In genomic region chr6:53326372-53327016, GRCh38 we compare ENCODE assay signal across 10 cellular contexts. TPM values are rescaled to one million over a fixed set of nuclear protein-coding genes. Genes with fewer than 3 reads are reported as not detected.
A peak's percentile ranks its signal among the peaks of the same experiment; 100 is the strongest.
DNase-seq lines count a peak whose midpoint lies in the region; ATAC-seq and TF ChIP-seq lines count a peak whose summit lies in the region.
"Had no signal": no experiment of that assay in that cellular context is flagged by ENCODE, and none has a peak within 500 bp of the region (broad histone marks: within the 10 kb centered on the region; RNA-seq: fewer than 3 reads in every experiment).

No MANE protein-coding gene starts in this region.

- peak overlapping the region; percentile 72 to 85 (median 78) for H3K27ac ChIP-seq in adrenal gland
- H3K27ac ChIP-seq in right cardiac atrium (ENCODE audit: low read length), result peak overlapping the region; percentile 91
- peak overlapping the region; percentile 54 for H3K27ac ChIP-seq in thymus (ENCODE audit: low read depth)

- intact Hi-C loops in adrenal gland (cut with DNase I), result no loop called here
- intact Hi-C loops in right cardiac atrium (cut with DNase I), result no loop called here

- H3K27me3 ChIP-seq in adrenal gland, result no peaks in the 10 kb centered on the region
- H3K27me3 ChIP-seq in right cardiac atrium (ENCODE audit: control insufficient read depth, insufficient read depth), result no peaks in the 10 kb centered on the region
- H3K27me3 ChIP-seq in thymus (ENCODE audit: control insufficient read depth, insufficient read depth), result no peaks in the 10 kb centered on the region

- peak in 1 of 2 donors; percentile 74 for TF ChIP-seq POLR2A in adrenal gland (IDR thresholded peaks at IDR 0.05)

- H3K4me3 ChIP-seq in adrenal gland, result no peak overlapping the region
- no peak overlapping the region for H3K4me3 ChIP-seq in right cardiac atrium (ENCODE audit: low read length)
- no peak overlapping the region for H3K4me3 ChIP-seq in thymus (ENCODE audit: low read length)

- H3K4me1 ChIP-seq in adrenal gland (replicated peaks in 1 of 2) (peaks cover 48 to 63% of the 10 kb centered on the region in 2 donors), right cardiac atrium (ENCODE audit: control insufficient read depth, insufficient read depth, low read length) (peaks cover 17% of the 10 kb centered on the region), thymus (ENCODE audit: control insufficient read depth, insufficient read depth, low read length) (peaks cover 9% of the 10 kb centered on the region)

- TF ChIP-seq CTCF in adrenal gland (IDR thresholded peaks at IDR 0.05), result no peak

- WGBS in adrenal gland, 4 donors, result 33 to 49% (median 38%) methylated on average over 11 of the region's 11 CpGs
- WGBS in right cardiac atrium, result 49% methylated on average over 11 of the region's 11 CpGs
- WGBS in thymus, result 86% methylated on average over 11 of the region's 11 CpGs

- peak; percentile 48 for DNase-seq in activated CD4-positive, alpha-beta T cell treated with anti-CD3 and anti-CD28 coated beads for 48 hours
- no peak for DNase-seq in activated CD4-positive, alpha-beta T cell treated with anti-CD3 and anti-CD28 coated beads, Interleukin-2, amount 50 U/mL, for 4 hours
- DNase-seq in adrenal gland (peak; percentile 88 to 96 (median 94)), right cardiac atrium (peak in 2 of 3 donors; percentile 32 to 47), NCI-H1694 treated with DMSO at 0.1 percent for 48 hours (lab: John Stamatoyannopoulos, UW) (no peak), NCI-H2081 (lab: John Stamatoyannopoulos, UW) (no peak)
- DNase-seq: T-cell had no signal

- peak; percentile 71 to 83 for ATAC-seq in right cardiac atrium
- no peak for ATAC-seq in GM18858 (IDR thresholded peaks at IDR 0.05; ENCODE audit: unreplicated experiment)
- ATAC-seq: left colon had no signal

- H3K36me3 ChIP-seq in adrenal gland (replicated peaks in 1 of 2) (no peaks in the 10 kb centered on the region), thymus (ENCODE audit: control insufficient read depth, insufficient read depth) (peaks cover 4% of the 10 kb centered on the region)

- H3K9me3 ChIP-seq in adrenal gland (replicated peaks in 1 of 3), result no peaks in the 10 kb centered on the region
- no peaks in the 10 kb centered on the region for H3K9me3 ChIP-seq in right cardiac atrium (ENCODE audit: control insufficient read depth, low read length)
- H3K9me3 ChIP-seq in thymus (ENCODE audit: control insufficient read depth), result no peaks in the 10 kb centered on the region

RNA-seq across cellular contexts. Expression of gene ELOVL5, which starts 22.3 kb away (rescaled TPM):
- total RNA-seq in adrenal gland, result 100 to 1,000 TPM; 103 to 632 (median 161) TPM
- polyA plus RNA-seq in adrenal gland, result 1,000 to 10,000 TPM in 1 of 3 donors, 10 to 100 TPM in 2; 31.4 to 1,320 (median 33.3) TPM
- total RNA-seq in right cardiac atrium, result 10 to 100 TPM; 30.7 to 59.0 (median 38.7) TPM
- polyA plus RNA-seq in right cardiac atrium, result 27.6 TPM
- polyA plus RNA-seq in thymus, result 62.8 TPM

Comparison
In these comparisons a context has a peak if more than half of its experiments do, and no peak if none do; other contexts are left out.
1. DNase-seq: peak in activated CD4-positive, alpha-beta T cell treated with anti-CD3 and anti-CD28 coated beads for 48 hours (single experiment), adrenal gland (7 of 7) and right cardiac atrium (2 of 3); none in activated CD4-positive, alpha-beta T cell treated with anti-CD3 and anti-CD28 coated beads, Interleukin-2, amount 50 U/mL, for 4 hours (0 of 2), NCI-H1694 treated with DMSO at 0.1 percent for 48 hours (single experiment) and NCI-H2081 (0 of 2).
2. Peak in every context shown above with its lines, with median percentiles within 50 percentile points of each other: H3K27ac ChIP-seq.